7 cellular contexts compared by ENCODE assay signal in the genomic region with DNA sequence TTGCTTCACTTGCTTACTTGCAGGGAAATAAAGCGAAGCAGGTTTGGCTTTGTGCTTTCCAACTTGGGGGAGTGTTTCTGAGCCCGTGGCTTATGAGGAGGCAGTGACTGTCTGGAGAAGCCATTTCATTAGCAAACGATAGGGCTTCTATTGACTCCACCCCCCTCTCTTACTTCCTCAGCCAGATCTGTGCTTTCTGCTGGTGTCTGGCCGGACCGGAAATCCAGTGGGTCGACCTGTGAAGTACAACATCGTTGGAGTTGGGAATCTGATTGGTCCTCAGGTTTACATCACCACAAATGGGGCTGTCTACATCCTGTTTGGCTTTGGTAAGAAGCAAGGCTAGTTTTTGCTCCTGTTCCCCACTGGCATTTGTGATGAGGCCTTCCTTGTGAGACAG. TPM values are rescaled to one million over a fixed set of nuclear protein-coding genes. Genes with fewer than 3 reads are reported as not detected.
"Had no signal": no experiment of that assay in that cellular context is flagged by ENCODE, and none has a peak within 500 bp of the region (broad histone marks: within the 10 kb centered on the region; RNA-seq: fewer than 3 reads in every experiment).

No MANE protein-coding gene starts in this region.

- ATAC-seq: HCT116, K562 had no signal

- H3K4me3 Mint-ChIP-seq: HFFc6 had no signal

- H3K9me3 Mint-ChIP-seq: HFFc6 had no signal

- DNase-seq: GM23248, GOT3, H7, HFFc6, IMR-90 had no signal

- H3K27ac Mint-ChIP-seq: HFFc6 had no signal

RNA-seq across cellular contexts. Expression of gene GSG1, which starts 37.0 kb away (rescaled TPM):
- total RNA-seq: K562 had no signal
